In genomic region chr17:69769050-69769449, GRCh38 we compare ENCODE assay signal across 23 cellular contexts.
"Had no signal": no experiment of that assay in that cellular context is flagged by ENCODE, and none has a peak within 500 bp of the region (broad histone marks: within the 10 kb centered on the region; RNA-seq: fewer than 3 reads in every experiment).

No MANE protein-coding gene starts in this region.

- DNase-seq: dermis blood vessel endothelial cell; dorsolateral prefrontal cortex; effector CD4-positive, alpha-beta T cell; effector memory CD4-positive, alpha-beta T cell; foreskin keratinocyte; gastrocnemius medialis; glutamatergic neuron; head of caudate nucleus; heart right ventricle; hippocampal formation; left cardiac atrium; left lung; left ventricle myocardium superior; lower lobe of right lung; mesenchymal stem cell; mucosa of descending colon; naive B cell; naive thymus-derived CD8-positive, alpha-beta T cell had no signal

- ATAC-seq: foreskin keratinocyte; gastrocnemius medialis; heart right ventricle; left cardiac atrium; left lung; left ventricle myocardium superior; lower lobe of right lung; mucosa of descending colon; naive thymus-derived CD8-positive, alpha-beta T cell had no signal

- H3K27ac ChIP-seq: coronary artery, dorsolateral prefrontal cortex, esophagus muscularis mucosa, foreskin keratinocyte, gastrocnemius medialis, heart right ventricle, left lung, lower lobe of right lung had no signal

- H3K4me3 ChIP-seq: coronary artery, dorsolateral prefrontal cortex, esophagus muscularis mucosa, gastrocnemius medialis, heart right ventricle, left lung, lower lobe of right lung, mucosa of descending colon had no signal

- H3K4me1 ChIP-seq: lower lobe of right lung had no signal

- H3K36me3 ChIP-seq: esophagus muscularis mucosa, gastrocnemius medialis, heart right ventricle, left lung, lower lobe of right lung had no signal

- H3K9me3 ChIP-seq: esophagus muscularis mucosa, gastrocnemius medialis, left lung, lower lobe of right lung, mucosa of descending colon had no signal

- FAIRE-seq: endothelial cell of umbilical vein, islet of Langerhans, keratinocyte had no signal

- H3K27me3 ChIP-seq: dorsolateral prefrontal cortex, esophagus muscularis mucosa, foreskin keratinocyte, gastrocnemius medialis, heart right ventricle, left lung had no signal
